28 cellular contexts compared by ENCODE assay signal in genomic region chr9:133653638-133654037, GRCh38. TPM values are rescaled to one million over a fixed set of nuclear protein-coding genes. Genes with fewer than 3 reads are reported as not detected.
"Had no signal": no experiment of that assay in that cellular context is flagged by ENCODE, and none has a peak within 500 bp of the region (broad histone marks: within the 10 kb centered on the region; RNA-seq: fewer than 3 reads in every experiment).

No MANE protein-coding gene starts in this region.

- H3K9me3 Mint-ChIP-seq: activated B cell treated with CpG ODN at 0.5 μM for 24 hours; activated CD4-positive, alpha-beta memory T cell treated with anti-CD3 and anti-CD28 coated beads for 36 hours; activated CD4-positive, alpha-beta T cell treated with anti-CD3 and anti-CD28 coated beads, Interleukin-2, amount 10 ng/mL, durations not matched to agents 7 days and 5 days; activated naive CD4-positive, alpha-beta T cell treated with anti-CD3 and anti-CD28 coated beads, Interleukin-2, amount 10 ng/mL, durations not matched to agents 7 days and 5 days; activated naive CD8-positive, alpha-beta T cell treated with anti-CD3 and anti-CD28 coated beads for 36 hours; activated T-cell treated with anti-CD3 and anti-CD28 coated beads, Interleukin-2, amount 50 U/mL, for 72 hours; activated T-helper 2 cell treated with anti-CD3 and anti-CD28 coated beads, Interferon-gamma antibody, Interleukin-2, Interleukin-4, amounts not matched to agents 10 μg/mL and 5 μg/mL and 100 μg/mL, durations not matched to agents 14 hours and 24 hours and 36 hours; T-cell had no signal

- H3K4me1 Mint-ChIP-seq: activated B cell treated with CpG ODN at 0.5 μM for 24 hours had no signal

- ATAC-seq: activated T-cell treated with anti-CD3 and anti-CD28 coated beads, Interleukin-2, amount 50 U/mL, for 72 hours; Panc1; Right ventricle myocardium inferior; T-cell had no signal

- H3K27ac Mint-ChIP-seq: activated B cell treated with CpG ODN at 0.5 μM for 24 hours; activated CD4-positive, alpha-beta memory T cell treated with anti-CD3 and anti-CD28 coated beads for 36 hours; activated naive CD4-positive, alpha-beta T cell treated with anti-CD3 and anti-CD28 coated beads, Interleukin-2, amount 10 ng/mL, durations not matched to agents 7 days and 5 days; activated naive CD8-positive, alpha-beta T cell treated with anti-CD3 and anti-CD28 coated beads for 36 hours; activated T-cell treated with anti-CD3 and anti-CD28 coated beads, Interleukin-2, amount 50 U/mL, for 72 hours; activated T-helper 2 cell treated with anti-CD3 and anti-CD28 coated beads, Interferon-gamma antibody, Interleukin-2, Interleukin-4, amounts not matched to agents 10 μg/mL and 5 μg/mL and 100 μg/mL, durations not matched to agents 14 hours and 24 hours and 36 hours; T-cell had no signal

- H3K36me3 Mint-ChIP-seq: activated CD4-positive, alpha-beta memory T cell treated with anti-CD3 and anti-CD28 coated beads for 36 hours; activated naive CD4-positive, alpha-beta T cell treated with anti-CD3 and anti-CD28 coated beads, Interleukin-2, amount 10 ng/mL, durations not matched to agents 7 days and 5 days; activated naive CD8-positive, alpha-beta T cell treated with anti-CD3 and anti-CD28 coated beads for 36 hours; T-cell had no signal

- H3K4me3 Mint-ChIP-seq: activated B cell treated with CpG ODN at 0.5 μM for 24 hours; activated CD4-positive, alpha-beta memory T cell treated with anti-CD3 and anti-CD28 coated beads for 36 hours; activated CD4-positive, alpha-beta T cell treated with anti-CD3 and anti-CD28 coated beads, Interleukin-2, amount 10 ng/mL, durations not matched to agents 7 days and 5 days; activated naive CD4-positive, alpha-beta T cell treated with anti-CD3 and anti-CD28 coated beads, Interleukin-2, amount 10 ng/mL, durations not matched to agents 7 days and 5 days; activated naive CD8-positive, alpha-beta T cell treated with anti-CD3 and anti-CD28 coated beads for 36 hours; activated T-cell treated with anti-CD3 and anti-CD28 coated beads, Interleukin-2, amount 50 U/mL, for 72 hours; T-cell had no signal

- DNase-seq: activated B cell treated with CpG ODN at 0.5 μM for 24 hours; activated CD4-positive, alpha-beta memory T cell treated with anti-CD3 and anti-CD28 coated beads for 36 hours; activated CD4-positive, alpha-beta T cell treated with anti-CD3 and anti-CD28 coated beads for 1 hour; activated CD4-positive, alpha-beta T cell treated with anti-CD3 and anti-CD28 coated beads, Interleukin-2, amount 10 ng/mL, durations not matched to agents 7 days and 5 days; activated CD8-positive, alpha-beta memory T cell treated with anti-CD3 and anti-CD28 coated beads, Interleukin-2, amount 50 U/mL, for 4 hours; activated gamma-delta T cell treated with Interleukin-2 at 50 U/mL for 16 hours; activated naive CD4-positive, alpha-beta T cell treated with anti-CD3 and anti-CD28 coated beads, Interleukin-2, amount 10 ng/mL, durations not matched to agents 7 days and 5 days; activated naive CD8-positive, alpha-beta T cell treated with anti-CD3 and anti-CD28 coated beads for 36 hours; activated T-cell treated with anti-CD3 and anti-CD28 coated beads, Interleukin-2, amount 50 U/mL, for 72 hours; brain microvascular endothelial cell; cerebellar nuclear complex; Karpas-422; MM.1S; NCI-H1417 treated with DMSO at 0.1 percent for 48 hours; NCI-H1694; NCI-H2029; NCI-H2107; NCI-H510A treated with DMSO at 0.1 percent for 48 hours; NCI-H748 treated with DMSO at 0.1 percent for 48 hours; RPMI8226; T-cell; T-helper 2 cell; T1000 had no signal

RNA-seq across cellular contexts. Expression of gene DBH, which starts 17.5 kb away (rescaled TPM):
- total RNA-seq: activated B cell treated with CpG ODN at 0.5 μM for 24 hours; activated CD4-positive, alpha-beta memory T cell treated with anti-CD3 and anti-CD28 coated beads for 36 hours; activated CD4-positive, alpha-beta T cell treated with anti-CD3 and anti-CD28 coated beads, Interleukin-2, amount 10 ng/mL, durations not matched to agents 7 days and 5 days; activated naive CD8-positive, alpha-beta T cell treated with anti-CD3 and anti-CD28 coated beads for 36 hours; activated T-cell treated with anti-CD3 and anti-CD28 coated beads, Interleukin-2, amount 50 U/mL, for 72 hours; activated T-helper 2 cell treated with anti-CD3 and anti-CD28 coated beads, Interferon-gamma antibody, Interleukin-2, Interleukin-4, amounts not matched to agents 10 μg/mL and 5 μg/mL and 100 μg/mL, durations not matched to agents 14 hours and 24 hours and 36 hours; cardiac muscle cell; OCI-LY7; Right ventricle myocardium inferior had no signal

RNA-seq across cellular contexts. Expression of gene FAM163B, which starts 44.4 kb away (rescaled TPM):
- total RNA-seq: activated B cell treated with CpG ODN at 0.5 μM for 24 hours; activated CD4-positive, alpha-beta memory T cell treated with anti-CD3 and anti-CD28 coated beads for 36 hours; activated CD4-positive, alpha-beta T cell treated with anti-CD3 and anti-CD28 coated beads, Interleukin-2, amount 10 ng/mL, durations not matched to agents 7 days and 5 days; activated naive CD8-positive, alpha-beta T cell treated with anti-CD3 and anti-CD28 coated beads for 36 hours; activated T-cell treated with anti-CD3 and anti-CD28 coated beads, Interleukin-2, amount 50 U/mL, for 72 hours; activated T-helper 2 cell treated with anti-CD3 and anti-CD28 coated beads, Interferon-gamma antibody, Interleukin-2, Interleukin-4, amounts not matched to agents 10 μg/mL and 5 μg/mL and 100 μg/mL, durations not matched to agents 14 hours and 24 hours and 36 hours; T-cell had no signal
